ENCODE assay signal across 26 cellular contexts in genomic region chr10:17019696-17020095, GRCh38.
"Had no signal": no experiment of that assay in that cellular context is flagged by ENCODE, and none has a peak within 500 bp of the region (broad histone marks: within the 10 kb centered on the region; RNA-seq: fewer than 3 reads in every experiment).

No MANE protein-coding gene starts in this region.

- DNase-seq: activated B cell treated with CpG ODN at 0.5 μM for 24 hours; activated CD4-positive, alpha-beta T cell treated with anti-CD3 and anti-CD28 coated beads for 36 hours; activated CD4-positive, alpha-beta T cell treated with anti-CD3 and anti-CD28 coated beads, Interleukin-2, amount 50 U/mL, for 48 hours; activated CD8-positive, alpha-beta memory T cell treated with anti-CD3 and anti-CD28 coated beads, Interleukin-2, amount 50 U/mL, for 48 hours; activated naive CD4-positive, alpha-beta T cell; activated naive CD8-positive, alpha-beta T cell treated with anti-CD3 and anti-CD28 coated beads for 36 hours; activated T-cell treated with anti-CD3 and anti-CD28 coated beads, Interleukin-2, amount 50 U/mL, for 4 hours; heart left ventricle; islet precursor cell; left cardiac atrium; naive B cell; posterior cingulate gyrus; right lobe of liver; small intestine; stimulated activated CD4-positive, alpha-beta T cell treated with anti-CD3 and anti-CD28 coated beads, Interleukin-2, amount 100 ng/mL, for 24 hours; stomach; trophoblast cell; uterus had no signal

- ATAC-seq: activated CD4-positive, alpha-beta T cell treated with anti-CD3 and anti-CD28 coated beads for 36 hours; activated T-cell treated with anti-CD3 and anti-CD28 coated beads, Interleukin-2, amount 50 U/mL, for 4 hours; gastroesophageal sphincter; heart left ventricle; left cardiac atrium; right lobe of liver; stimulated activated memory B cell treated with anti-CD40 and anti-IgM and Interleukin-4, amounts not matched to agents 10 μg/mL and 1 μg/mL and 100 μg/mL, for 72 hours had no signal

- H3K27ac Mint-ChIP-seq: activated B cell treated with CpG ODN at 0.5 μM for 24 hours; activated CD4-positive, alpha-beta T cell treated with anti-CD3 and anti-CD28 coated beads for 36 hours; activated naive CD8-positive, alpha-beta T cell treated with anti-CD3 and anti-CD28 coated beads for 36 hours; activated T-helper 2 cell treated with anti-CD3 and anti-CD28 coated beads, Interferon-gamma antibody, Interleukin-2, Interleukin-4, amounts not matched to agents 10 μg/mL and 5 μg/mL and 100 μg/mL, durations not matched to agents 14 hours and 24 hours and 36 hours; naive B cell; stimulated activated memory B cell treated with anti-CD40 and anti-IgM and Interleukin-4, amounts not matched to agents 10 μg/mL and 1 μg/mL and 100 μg/mL, for 72 hours had no signal

- H3K4me3 Mint-ChIP-seq: activated B cell treated with CpG ODN at 0.5 μM for 24 hours; activated CD4-positive, alpha-beta T cell treated with anti-CD3 and anti-CD28 coated beads for 36 hours; activated naive CD8-positive, alpha-beta T cell treated with anti-CD3 and anti-CD28 coated beads for 36 hours; activated T-cell treated with anti-CD3 and anti-CD28 coated beads, Interleukin-2, amount 50 U/mL, for 4 hours; naive B cell; neural crest cell; stimulated activated memory B cell treated with anti-CD40 and anti-IgM and Interleukin-4, amounts not matched to agents 10 μg/mL and 1 μg/mL and 100 μg/mL, for 72 hours had no signal

- H3K4me3 ChIP-seq: breast epithelium, coronary artery, gastroesophageal sphincter, heart left ventricle, right lobe of liver, stomach, suprapubic skin, uterus had no signal

- H3K9me3 ChIP-seq: breast epithelium, gastroesophageal sphincter, right lobe of liver, stomach, suprapubic skin, uterus had no signal

- H3K27ac ChIP-seq: breast epithelium, coronary artery, epithelial cell of prostate, gastroesophageal sphincter, heart left ventricle, right lobe of liver, stomach, suprapubic skin, uterus had no signal

- H3K9me3 Mint-ChIP-seq: activated B cell treated with CpG ODN at 0.5 μM for 24 hours; activated T-cell treated with anti-CD3 and anti-CD28 coated beads, Interleukin-2, amount 50 U/mL, for 4 hours had no signal

- H3K36me3 ChIP-seq: breast epithelium, gastroesophageal sphincter, heart left ventricle, right lobe of liver, stomach, suprapubic skin, uterus had no signal

- H3K4me1 ChIP-seq: breast epithelium, right lobe of liver, uterus had no signal

- H3K27me3 ChIP-seq: breast epithelium, gastroesophageal sphincter, heart left ventricle, right lobe of liver, stomach, suprapubic skin, uterus had no signal

- H3K27me3 Mint-ChIP-seq: activated CD4-positive, alpha-beta T cell treated with anti-CD3 and anti-CD28 coated beads for 36 hours; activated naive CD8-positive, alpha-beta T cell treated with anti-CD3 and anti-CD28 coated beads for 36 hours; naive B cell; stimulated activated memory B cell treated with anti-CD40 and anti-IgM and Interleukin-4, amounts not matched to agents 10 μg/mL and 1 μg/mL and 100 μg/mL, for 72 hours had no signal
